Comparison of ENCODE assay signal across 26 cellular contexts in the genomic region with DNA sequence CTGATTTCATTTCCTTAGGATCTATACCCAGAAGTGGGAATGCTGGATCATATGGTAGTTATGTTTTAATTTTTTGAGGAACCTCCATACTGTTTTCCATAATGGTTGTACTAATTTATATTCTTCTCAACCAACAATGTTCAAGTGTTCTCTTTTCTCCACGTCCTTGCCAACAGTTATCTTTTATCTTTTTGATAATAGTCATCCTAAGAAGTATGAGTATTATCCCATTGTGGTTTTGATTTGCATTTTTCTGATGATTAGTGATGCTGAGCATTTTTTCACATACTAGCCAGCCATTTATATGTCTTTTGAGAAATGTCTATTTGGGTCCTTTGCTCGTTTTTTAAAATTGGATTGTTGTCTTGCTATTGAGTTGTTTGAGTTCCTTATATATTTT.
"Had no signal": no experiment of that assay in that cellular context is flagged by ENCODE, and none has a peak within 500 bp of the region (broad histone marks: within the 10 kb centered on the region; RNA-seq: fewer than 3 reads in every experiment).

No MANE protein-coding gene starts in this region.

- H3K4me3 Mint-ChIP-seq: activated B cell treated with CpG ODN at 0.5 μM for 24 hours; activated CD4-positive, alpha-beta T cell treated with anti-CD3 and anti-CD28 coated beads, Interleukin-2, amount 10 ng/mL, durations not matched to agents 24 days and 14 days; activated CD8-positive, alpha-beta memory T cell treated with anti-CD3 and anti-CD28 coated beads, Interleukin-2, amount 10 ng/mL, durations not matched to agents 7 days and 5 days; activated naive CD4-positive, alpha-beta T cell treated with anti-CD3 and anti-CD28 coated beads for 36 hours; activated naive CD8-positive, alpha-beta T cell; activated T-cell treated with anti-CD3 and anti-CD28 coated beads, Interleukin-2, amount 50 U/mL, for 24 hours; activated T-helper 1 cell treated with anti-CD3 and anti-CD28 coated beads, Interleukin-12 subunit alpha, Interleukin-12 subunit beta, Interleukin-2, Interleukin-4 antibody, amounts not matched to agents 30 ng/mL and 10 ng/mL and 1 ng/mL, durations not matched to agents 14 hours and 24 hours and 36 hours; central memory CD8-positive, alpha-beta T cell; T-helper 17 cell had no signal

- ATAC-seq: activated CD8-positive, alpha-beta memory T cell treated with anti-CD3 and anti-CD28 coated beads, Interleukin-2, amount 10 ng/mL, durations not matched to agents 7 days and 5 days; T-helper 17 cell had no signal

- H3K27me3 Mint-ChIP-seq: activated B cell treated with CpG ODN at 0.5 μM for 24 hours; activated CD4-positive, alpha-beta T cell treated with anti-CD3 and anti-CD28 coated beads, Interleukin-2, amount 10 ng/mL, durations not matched to agents 24 days and 14 days; activated CD8-positive, alpha-beta memory T cell treated with anti-CD3 and anti-CD28 coated beads, Interleukin-2, amount 10 ng/mL, durations not matched to agents 7 days and 5 days; activated naive CD8-positive, alpha-beta T cell; activated T-cell treated with anti-CD3 and anti-CD28 coated beads, Interleukin-2, amount 50 U/mL, for 24 hours; central memory CD8-positive, alpha-beta T cell; T-helper 17 cell had no signal

- FAIRE-seq: bronchial epithelial cell, TTC549 had no signal

- H3K27ac Mint-ChIP-seq: activated B cell treated with CpG ODN at 0.5 μM for 24 hours; activated CD4-positive, alpha-beta T cell treated with anti-CD3 and anti-CD28 coated beads, Interleukin-2, amount 10 ng/mL, durations not matched to agents 24 days and 14 days; activated CD8-positive, alpha-beta memory T cell treated with anti-CD3 and anti-CD28 coated beads, Interleukin-2, amount 10 ng/mL, durations not matched to agents 7 days and 5 days; activated naive CD4-positive, alpha-beta T cell treated with anti-CD3 and anti-CD28 coated beads for 36 hours; activated naive CD8-positive, alpha-beta T cell; activated T-cell treated with anti-CD3 and anti-CD28 coated beads, Interleukin-2, amount 50 U/mL, for 24 hours; activated T-helper 1 cell treated with anti-CD3 and anti-CD28 coated beads, Interleukin-12 subunit alpha, Interleukin-12 subunit beta, Interleukin-2, Interleukin-4 antibody, amounts not matched to agents 30 ng/mL and 10 ng/mL and 1 ng/mL, durations not matched to agents 14 hours and 24 hours and 36 hours; T-helper 17 cell had no signal

- H3K4me3 ChIP-seq: Peyer's patch, SJSA1 had no signal

- H3K27me3 ChIP-seq: Peyer's patch, SJSA1 had no signal

- H3K4me1 ChIP-seq: SJSA1 had no signal

- H3K27ac ChIP-seq: Peyer's patch, SJSA1 had no signal

- DNase-seq: activated B cell treated with CpG ODN at 0.5 μM for 24 hours; activated CD4-positive, alpha-beta T cell treated with anti-CD3 and anti-CD28 coated beads for 1 hour; activated CD4-positive, alpha-beta T cell treated with anti-CD3 and anti-CD28 coated beads, Interleukin-2, amount 10 ng/mL, durations not matched to agents 24 days and 14 days; activated CD4-positive, alpha-beta T cell treated with anti-CD3 and anti-CD28 coated beads, Interleukin-2, amount 50 U/mL, for 48 hours; activated CD8-positive, alpha-beta memory T cell treated with anti-CD3 and anti-CD28 coated beads, Interleukin-2, amount 10 ng/mL, durations not matched to agents 7 days and 5 days; activated gamma-delta T cell; activated naive CD4-positive, alpha-beta T cell treated with anti-CD3 and anti-CD28 coated beads for 36 hours; activated T-cell treated with anti-CD3 and anti-CD28 coated beads, Interleukin-2, amount 50 U/mL, for 24 hours; NCI-H1105 treated with DMSO at 0.1 percent for 48 hours; NCI-H146; NCI-H187 treated with DMSO at 0.1 percent for 48 hours; NCI-H2081 treated with DMSO at 0.1 percent for 48 hours; NCI-H2171; NCI-H2227 treated with DMSO at 0.1 percent for 48 hours; NCI-H526 treated with DMSO at 0.1 percent for 48 hours; NCI-H82; Peyer's patch; SHP77; T-helper 17 cell; T-helper 9 cell had no signal

- H3K9me3 ChIP-seq: Peyer's patch, SJSA1 had no signal

- H3K4me1 Mint-ChIP-seq: activated B cell treated with CpG ODN at 0.5 μM for 24 hours; activated CD4-positive, alpha-beta T cell treated with anti-CD3 and anti-CD28 coated beads, Interleukin-2, amount 10 ng/mL, durations not matched to agents 24 days and 14 days; activated CD8-positive, alpha-beta memory T cell treated with anti-CD3 and anti-CD28 coated beads, Interleukin-2, amount 10 ng/mL, durations not matched to agents 7 days and 5 days had no signal
